ENCODE assay signal across 1 cellular context in the genomic region with DNA sequence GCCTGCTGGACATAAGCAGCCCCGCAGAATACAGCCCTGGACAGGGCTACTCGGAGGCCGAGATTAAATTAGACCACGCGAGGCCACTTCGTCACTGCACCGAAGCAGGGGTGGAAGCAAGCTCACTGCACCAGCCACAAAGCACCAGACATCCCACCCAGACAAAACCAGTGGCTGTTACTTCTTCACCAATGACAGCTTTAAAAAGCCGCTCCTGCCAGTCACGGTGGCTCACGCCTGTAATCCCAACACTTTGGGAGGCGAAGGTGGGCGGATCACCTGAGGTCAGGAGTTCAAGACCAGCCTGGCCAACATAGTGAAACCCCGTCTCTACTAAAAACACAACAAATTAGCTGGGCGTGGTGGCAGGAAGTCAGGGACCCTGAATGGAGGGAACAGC.
TF ChIP-seq lines count a peak whose summit lies in the region.

No MANE protein-coding gene starts in this region.

TF ChIP-seq in HepG2, 621 proteins besides CTCF, POLR2A, EP300 and RAD21:
- TF ChIP-seq ADNP (CRISPR knock-in tag; IDR thresholded peaks at IDR 0.05) = 0 out of 2 replicates have a peak, but pooled peaks have one; percentile 54
- peak; percentile 22; the same call in 1 of the 2 replicates for TF ChIP-seq ZNF121 (CRISPR knock-in tag; IDR thresholded peaks at IDR 0.05)
- 0 out of 2 replicates have a peak, but pooled peaks have one; percentile 24 for TF ChIP-seq ZMYM2 (CRISPR knock-in tag; IDR thresholded peaks at IDR 0.05)
- 0 out of 2 replicates have a peak, but pooled peaks have one; percentile 13 for TF ChIP-seq ZMYM3 (CRISPR knock-in tag; IDR thresholded peaks at IDR 0.05)
- peak; percentile 66 for TF ChIP-seq ZNF460 (CRISPR knock-in tag; IDR thresholded peaks at IDR 0.05; ENCODE audit: borderline replicate concordance)
- 0 out of 2 replicates have a peak, but pooled peaks have one; percentile 20 for TF ChIP-seq HOXA3 (CRISPR knock-in tag; IDR thresholded peaks at IDR 0.05)
TF ChIP-seq in HepG2: peak in this region for 6; not testable (repeated sequence) for 615.
